In the genomic region with DNA sequence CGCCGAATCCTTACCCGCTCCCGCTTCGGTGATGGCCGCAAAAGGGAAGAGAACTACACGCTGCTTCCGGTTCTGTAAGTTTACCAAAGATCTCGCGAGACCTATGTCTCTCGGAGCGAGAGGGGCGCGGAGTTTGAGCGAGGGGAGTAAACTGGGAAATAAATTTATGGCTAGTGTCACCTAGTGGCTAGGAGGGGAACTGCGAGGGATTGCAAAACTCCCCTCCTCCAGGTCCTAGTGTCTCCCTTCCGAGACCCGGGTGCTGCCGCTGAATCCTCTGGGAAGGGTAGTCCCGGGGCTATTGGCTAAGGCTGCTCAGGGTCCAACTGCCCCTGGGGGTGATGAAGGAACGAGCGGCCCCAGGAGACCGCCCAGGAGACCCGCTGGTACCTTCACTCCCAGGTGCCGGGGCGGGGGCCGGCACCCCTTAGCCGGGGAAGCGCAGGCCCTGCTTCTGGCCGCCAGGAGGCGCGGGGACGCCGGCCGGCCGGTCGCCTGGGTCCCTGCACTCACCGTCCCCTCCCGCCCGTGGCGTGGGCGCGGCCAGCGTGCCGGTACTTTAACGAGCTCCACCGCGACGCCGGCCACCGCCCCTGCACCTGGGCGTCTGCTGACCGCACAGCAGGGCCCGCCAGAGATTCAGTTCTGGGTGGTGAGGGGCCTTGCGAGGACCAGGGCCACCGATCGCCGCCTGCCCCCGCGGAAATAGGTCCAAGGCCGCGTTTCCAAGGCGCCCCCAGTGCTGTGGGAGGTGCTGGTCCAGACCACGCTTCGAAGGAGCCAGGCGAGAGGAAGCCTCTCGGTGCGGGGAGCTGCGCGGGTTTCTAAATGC, we compare ENCODE assay signal across 8 cellular contexts.
DNase-seq lines count a peak whose midpoint lies in the region; ATAC-seq lines count a peak whose summit lies in the region.

A gene (minus strand): TSS at position 51 of the 832 bp plus-strand sequence. CDS start 883 bp downstream, outside the sequence.

- H3K27ac Mint-ChIP-seq in effector memory CD8-positive, alpha-beta T cell = peak within 1 kb of the TSS; percentile 96 to 97
- peak within 1 kb of the TSS; percentile 97 for H3K27ac Mint-ChIP-seq in memory B cell

- DNase-seq in CMK (ENCODE audit: low read depth) (peak; percentile 93), HS-27A (ENCODE audit: low read depth) (peak; percentile 99), NK-92 (lab: John Stamatoyannopoulos, UW; ENCODE audit: unreplicated experiment) (peak; percentile 75), memory B cell (ENCODE audit: low spot score in 2 of 2) (peak; percentile 96 to 98)
- DNase-seq in activated CD8-positive, alpha-beta memory T cell treated with anti-CD3 and anti-CD28 coated beads for 24 hours = peak; percentile 99
- DNase-seq in effector memory CD8-positive, alpha-beta T cell = peak; percentile 93 to 98 (median 95)
- DNase-seq in stimulated activated CD8-positive, alpha-beta memory T cell treated with anti-CD3 and anti-CD28 coated beads, Interleukin-12 subunit alpha, Interleukin-12 subunit beta, amount 100 ng/mL, for 4 hours (ENCODE audit: low read depth) = peak; percentile 85

- peaks cover 69% of the 10 kb centered on the region for H3K36me3 Mint-ChIP-seq in effector memory CD8-positive, alpha-beta T cell (ENCODE audit: insufficient read depth)
- H3K36me3 Mint-ChIP-seq in memory B cell = peaks cover 22% of the 10 kb centered on the region

- no peaks in the 10 kb centered on the region for H3K9me3 Mint-ChIP-seq in effector memory CD8-positive, alpha-beta T cell
- H3K9me3 Mint-ChIP-seq in memory B cell = no peaks in the 10 kb centered on the region

- ATAC-seq in GM19463 (IDR thresholded peaks at IDR 0.05; ENCODE audit: unreplicated experiment) (peak; percentile 86), memory B cell (ENCODE audit: low read depth) (peak; percentile 86)
- peak; percentile 84 for ATAC-seq in effector memory CD8-positive, alpha-beta T cell (replicated peaks)

- no peaks in the 10 kb centered on the region for H3K27me3 Mint-ChIP-seq in effector memory CD8-positive, alpha-beta T cell
- H3K27me3 Mint-ChIP-seq in memory B cell = no peaks in the 10 kb centered on the region

- H3K4me3 Mint-ChIP-seq in effector memory CD8-positive, alpha-beta T cell = peak within 1 kb of the TSS; percentile 97 to 98
- peak within 1 kb of the TSS; percentile 94 for H3K4me3 Mint-ChIP-seq in memory B cell

- peaks cover 52 to 59% of the 10 kb centered on the region in 2 donors for H3K4me1 Mint-ChIP-seq in effector memory CD8-positive, alpha-beta T cell (ENCODE audit: low read depth in 2 of 2)
- H3K4me1 Mint-ChIP-seq in memory B cell = peaks cover 30% of the 10 kb centered on the region

Comparison
In these comparisons a context has a peak if more than half of its experiments do, and no peak if none do; other contexts are left out.
1. Peak in every context shown above with its lines: DNase-seq and ATAC-seq.